6 cellular contexts compared by ENCODE assay signal in the genomic region with DNA sequence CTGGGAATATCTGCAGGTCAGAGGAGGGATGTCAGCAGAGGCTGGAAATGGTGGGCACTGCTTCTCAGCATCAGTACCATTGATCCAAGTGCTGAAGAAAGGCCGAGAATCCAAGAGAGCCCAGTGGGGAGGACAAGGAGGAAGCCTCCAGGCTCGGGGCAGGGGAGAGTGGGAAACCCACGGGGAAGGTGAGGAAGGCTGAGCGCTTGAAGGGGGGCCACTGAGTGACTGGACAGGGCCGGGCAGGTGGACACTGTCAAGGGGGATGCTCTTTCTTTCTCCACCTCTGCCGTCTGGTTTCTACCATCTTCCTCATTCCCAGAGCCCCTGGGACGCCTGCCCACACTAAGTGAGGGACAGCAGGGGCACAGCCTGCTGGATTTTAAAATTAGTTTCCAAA.
"Had no signal": no experiment of that assay in that cellular context is flagged by ENCODE, and none has a peak within 500 bp of the region (broad histone marks: within the 10 kb centered on the region; RNA-seq: fewer than 3 reads in every experiment).

No MANE protein-coding gene starts in this region.

- H3K27me3 Mint-ChIP-seq: IgD-negative memory B cell had no signal

- H3K4me1 Mint-ChIP-seq: IgD-negative memory B cell had no signal

- H2AFZ ChIP-seq: GM23338 had no signal

- H3K4me3 ChIP-seq: GM23338 had no signal

- H3K9me3 Mint-ChIP-seq: GM23338 had no signal

- H3K36me3 Mint-ChIP-seq: IgD-negative memory B cell had no signal

- H3K27ac ChIP-seq: KMS-11 had no signal

- H3K9ac ChIP-seq: KMS-11 had no signal

- ATAC-seq: GM23338 had no signal

- H3K4me3 Mint-ChIP-seq: GM23338, H9, IgD-negative memory B cell had no signal

- H3K27ac Mint-ChIP-seq: GM23338, H9, IgD-negative memory B cell had no signal

- DNase-seq: H9, HCEC 1CT, KBM-7 had no signal

- H3K4me2 ChIP-seq: GM23338, KMS-11 had no signal
